In genomic region chr3:171427771-171428320, GRCh38 we compare ENCODE assay signal across 17 cellular contexts.
"Had no signal": no experiment of that assay in that cellular context is flagged by ENCODE, and none has a peak within 500 bp of the region (broad histone marks: within the 10 kb centered on the region; RNA-seq: fewer than 3 reads in every experiment).

No MANE protein-coding gene starts in this region.

- ATAC-seq: activated CD4-positive, alpha-beta T cell treated with anti-CD3 and anti-CD28 coated beads for 36 hours; left ventricle myocardium superior; naive thymus-derived CD8-positive, alpha-beta T cell; right cardiac atrium had no signal

- H3K4me1 ChIP-seq: uterus had no signal

- H3K36me3 ChIP-seq: ovary, transverse colon, uterus, WERI-Rb-1 had no signal

- H3K27ac ChIP-seq: ovary, psoas muscle, transverse colon, uterus, WERI-Rb-1 had no signal

- H3K9me3 ChIP-seq: ovary, psoas muscle, transverse colon, uterus had no signal

- H3K9me3 Mint-ChIP-seq: stimulated activated naive CD8-positive, alpha-beta T cell treated with anti-CD3 and anti-CD28 coated beads, Interleukin-15, Interleukin-2, amounts not matched to agents 100 ng/mL and 50 ng/mL, for 24 hours had no signal

- H3K36me3 Mint-ChIP-seq: immature natural killer cell, memory B cell had no signal

- H3K4me1 Mint-ChIP-seq: memory B cell had no signal

- H3K27me3 ChIP-seq: ovary, transverse colon, uterus had no signal

- H3K4me3 Mint-ChIP-seq: activated CD4-positive, alpha-beta T cell treated with anti-CD3 and anti-CD28 coated beads for 36 hours; activated naive CD8-positive, alpha-beta T cell; immature natural killer cell; memory B cell; naive thymus-derived CD8-positive, alpha-beta T cell; stimulated activated naive CD8-positive, alpha-beta T cell treated with anti-CD3 and anti-CD28 coated beads, Interleukin-15, Interleukin-2, amounts not matched to agents 100 ng/mL and 50 ng/mL, for 24 hours had no signal

- H3K27ac Mint-ChIP-seq: activated CD4-positive, alpha-beta T cell treated with anti-CD3 and anti-CD28 coated beads for 36 hours; activated naive CD8-positive, alpha-beta T cell; immature natural killer cell; memory B cell; naive thymus-derived CD8-positive, alpha-beta T cell; stimulated activated naive CD8-positive, alpha-beta T cell treated with anti-CD3 and anti-CD28 coated beads, Interleukin-15, Interleukin-2, amounts not matched to agents 100 ng/mL and 50 ng/mL, for 24 hours had no signal

- H3K4me3 ChIP-seq: ovary, psoas muscle, transverse colon, uterus had no signal

- FAIRE-seq: bronchial epithelial cell had no signal

- H3K27me3 Mint-ChIP-seq: activated CD4-positive, alpha-beta T cell treated with anti-CD3 and anti-CD28 coated beads for 36 hours; activated naive CD8-positive, alpha-beta T cell; naive thymus-derived CD8-positive, alpha-beta T cell; stimulated activated naive CD8-positive, alpha-beta T cell treated with anti-CD3 and anti-CD28 coated beads, Interleukin-15, Interleukin-2, amounts not matched to agents 100 ng/mL and 50 ng/mL, for 24 hours had no signal

- DNase-seq: activated CD4-positive, alpha-beta T cell treated with anti-CD3 and anti-CD28 coated beads for 36 hours; activated CD4-positive, alpha-beta T cell treated with anti-CD3 and anti-CD28 coated beads, Interleukin-2, amount 50 U/mL, for 48 hours; activated gamma-delta T cell treated with Interleukin-2 at 50 U/mL for 16 hours; effector memory CD4-positive, alpha-beta T cell; left ventricle myocardium superior; naive thymus-derived CD8-positive, alpha-beta T cell; ovary; psoas muscle; right cardiac atrium; transverse colon; uterus; WERI-Rb-1 had no signal
